Comparison of ENCODE assay signal across 9 cellular contexts in genomic region chr12:6768385-6769002, GRCh38. TPM values are rescaled to one million over a fixed set of nuclear protein-coding genes. Genes with fewer than 3 reads are reported as not detected.
DNase-seq lines count a peak whose midpoint lies in the region; ATAC-seq and TF ChIP-seq lines count a peak whose summit lies in the region.
"Had no signal": no experiment of that assay in that cellular context is flagged by ENCODE, and none has a peak within 500 bp of the region (broad histone marks: within the 10 kb centered on the region; RNA-seq: fewer than 3 reads in every experiment).

No MANE protein-coding gene starts in this region.

- peaks cover 64% of the 10 kb centered on the region for H3K4me1 Mint-ChIP-seq in activated naive CD4-positive, alpha-beta T cell treated with anti-CD3 and anti-CD28 coated beads, Interleukin-2, amount 10 ng/mL, durations not matched to agents 7 days and 5 days

- H3K4me3 ChIP-seq in liver (ENCODE audit: low read depth in 1 of 3, low read length in 3 of 3) (peak overlapping the region; percentile 84 to 97 (median 86)), transverse colon (peak overlapping the region in 3 of 4 donors; percentile 79 to 86 (median 84))

- peak overlapping the region; percentile 85 for H3K4me3 Mint-ChIP-seq in activated naive CD4-positive, alpha-beta T cell treated with anti-CD3 and anti-CD28 coated beads, Interleukin-2, amount 10 ng/mL, durations not matched to agents 7 days and 5 days

- CTCF ChIA-PET in activated naive CD4-positive, alpha-beta T cell treated with anti-CD3 and anti-CD28 coated beads, Interleukin-2, amount 10 ng/mL, durations not matched to agents 7 days and 5 days (lab: Charles Lee): interaction anchor here (2.5 to 5.8 kb wide), 3 partner anchors 10 to 21 kb away, joined by 7 to 63 read pairs (median 44); partner anchors contain the start of genes CD4 and MLF2

- H3K36me3 ChIP-seq in liver (ENCODE audit: control insufficient read depth in 4 of 4, insufficient read depth in 3 of 4, low read depth in 1 of 4, low read length in 3 of 4): peaks cover 0 to 6% (median 4%) of the 10 kb centered on the region in 4 donors
- no peaks in the 10 kb centered on the region for H3K36me3 ChIP-seq in transverse colon
- H3K36me3 ChIP-seq: SJCRH30 had no signal

- TF ChIP-seq CTCF in liver (IDR thresholded peaks at IDR 0.05; ENCODE audit: low read depth, low read length, missing input control) (no peak), transverse colon (IDR thresholded peaks at IDR 0.05) (no peak)

- peak overlapping the region in 1 of 2 donors; percentile 40 for H3K9ac ChIP-seq in liver (ENCODE audit: low read depth in 1 of 2, low read length in 2 of 2)

- H3K4me1 ChIP-seq in liver (ENCODE audit: control insufficient read depth in 4 of 4, insufficient read depth in 4 of 4, low read length in 3 of 4) (peaks cover 14 to 69% (median 44%) of the 10 kb centered on the region in 4 donors), transverse colon (peaks cover 18 to 85% (median 61%) of the 10 kb centered on the region in 4 donors)

- in situ Hi-C loops in transverse colon (cut with MboI; ENCODE audit: low pct_ligation_motif_present in 1 of 4, low pct_unique_long_range_greater_than_20kb in 1 of 4, low sequenced_read_pairs in 3 of 4): no loop called here

- intact Hi-C loops in transverse colon (cut with DNase I; ENCODE audit: low total_unique reads): no loop called here

- peaks cover 96% of the 10 kb centered on the region for H3K27me3 Mint-ChIP-seq in activated naive CD4-positive, alpha-beta T cell treated with anti-CD3 and anti-CD28 coated beads, Interleukin-2, amount 10 ng/mL, durations not matched to agents 7 days and 5 days

- ATAC-seq in activated naive CD4-positive, alpha-beta T cell treated with anti-CD3 and anti-CD28 coated beads, Interleukin-2, amount 50 U/mL, for 72 hours: no peak
- ATAC-seq in HG03378 (IDR thresholded peaks at IDR 0.05; ENCODE audit: unreplicated experiment): no peak

- H3K27ac ChIP-seq in liver (ENCODE audit: low read depth in 1 of 2, low read length in 2 of 2) (peak overlapping the region; percentile 88 to 93), transverse colon (peak overlapping the region; percentile 92 to 94 (median 93))
- H3K27ac ChIP-seq: SJCRH30 had no signal

- no peak for TF ChIP-seq EP300 in transverse colon (IDR thresholded peaks at IDR 0.05; ENCODE audit: low read depth)

- no peak for DNase-seq in activated naive CD4-positive, alpha-beta T cell treated with anti-CD3 and anti-CD28 coated beads, Interleukin-2, amount 10 ng/mL, durations not matched to agents 7 days and 5 days
- DNase-seq in activated naive CD4-positive, alpha-beta T cell treated with anti-CD3 and anti-CD28 coated beads, Interleukin-2, amount 50 U/mL, for 72 hours (ENCODE audit: low spot score in 2 of 2): no peak
- DNase-seq in astrocyte of the hippocampus (ENCODE audit: low read depth, low spot score) (peak; percentile 44), transverse colon (no peak), midbrain (lab: John Stamatoyannopoulos, UW) (no peak), NCI-H2227 treated with DMSO at 0.1 percent for 48 hours (lab: John Stamatoyannopoulos, UW) (no peak)

- peak overlapping the region; percentile 11 for H3K27ac Mint-ChIP-seq in activated naive CD4-positive, alpha-beta T cell treated with anti-CD3 and anti-CD28 coated beads, Interleukin-2, amount 10 ng/mL, durations not matched to agents 7 days and 5 days
- H3K27ac Mint-ChIP-seq in activated naive CD4-positive, alpha-beta T cell treated with anti-CD3 and anti-CD28 coated beads, Interleukin-2, amount 50 U/mL, for 72 hours: no peak overlapping the region

- H3K36me3 Mint-ChIP-seq in activated naive CD4-positive, alpha-beta T cell treated with anti-CD3 and anti-CD28 coated beads, Interleukin-2, amount 10 ng/mL, durations not matched to agents 7 days and 5 days: peaks cover 4% of the 10 kb centered on the region
- H3K36me3 Mint-ChIP-seq in activated naive CD4-positive, alpha-beta T cell treated with anti-CD3 and anti-CD28 coated beads, Interleukin-2, amount 50 U/mL, for 72 hours: peaks cover 21 to 38% of the 10 kb centered on the region in 2 donors

- no peak for TF ChIP-seq RAD21 in liver (IDR thresholded peaks at IDR 0.05)

- no peaks in the 10 kb centered on the region for H3K27me3 ChIP-seq in liver (ENCODE audit: control insufficient read depth in 4 of 4, insufficient read depth in 4 of 4, low read length in 3 of 4)
- no peaks in the 10 kb centered on the region for H3K27me3 ChIP-seq in transverse colon
- H3K27me3 ChIP-seq: SJCRH30 had no signal

- H3K9me3 ChIP-seq in liver (ENCODE audit: control insufficient read depth in 4 of 4, low read length in 3 of 4): no peaks in the 10 kb centered on the region
- no peaks in the 10 kb centered on the region for H3K9me3 ChIP-seq in transverse colon
- H3K9me3 ChIP-seq: SJCRH30 had no signal

- no peaks in the 10 kb centered on the region for H3K9me3 Mint-ChIP-seq in activated naive CD4-positive, alpha-beta T cell treated with anti-CD3 and anti-CD28 coated beads, Interleukin-2, amount 10 ng/mL, durations not matched to agents 7 days and 5 days
- no peaks in the 10 kb centered on the region for H3K9me3 Mint-ChIP-seq in activated naive CD4-positive, alpha-beta T cell treated with anti-CD3 and anti-CD28 coated beads, Interleukin-2, amount 50 U/mL, for 72 hours

- no peak for TF ChIP-seq POLR2A in transverse colon (IDR thresholded peaks at IDR 0.05)

- 29% methylated on average over 7 of the region's 7 CpGs for WGBS in liver
- 37 to 50% methylated on average over 5 to 7 of the region's 7 CpGs for WGBS in transverse colon (ENCODE audit: low coverage in 1 of 2), 2 donors

TF ChIP-seq in liver, 16 proteins besides CTCF, POLR2A, EP300 and RAD21 (continues in another document):
- TF ChIP-seq NR2F2 (IDR thresholded peaks at IDR 0.05): no peak
- TF ChIP-seq MAX (IDR thresholded peaks at IDR 0.05): no peak
- no peak for TF ChIP-seq RXRA (IDR thresholded peaks at IDR 0.05)
- TF ChIP-seq TAF1 (conservative IDR thresholded peaks at IDR 0.05): no peak
- TF ChIP-seq FOXA1 (IDR thresholded peaks at IDR 0.05): no peak
- no peak for TF ChIP-seq EGR1 (IDR thresholded peaks at IDR 0.05; ENCODE audit: low read depth in 2 of 2)
- no peak for TF ChIP-seq HNF4G (IDR thresholded peaks at IDR 0.05)
- TF ChIP-seq SP1 (IDR thresholded peaks at IDR 0.05): no peak
- TF ChIP-seq, protein P1, sequence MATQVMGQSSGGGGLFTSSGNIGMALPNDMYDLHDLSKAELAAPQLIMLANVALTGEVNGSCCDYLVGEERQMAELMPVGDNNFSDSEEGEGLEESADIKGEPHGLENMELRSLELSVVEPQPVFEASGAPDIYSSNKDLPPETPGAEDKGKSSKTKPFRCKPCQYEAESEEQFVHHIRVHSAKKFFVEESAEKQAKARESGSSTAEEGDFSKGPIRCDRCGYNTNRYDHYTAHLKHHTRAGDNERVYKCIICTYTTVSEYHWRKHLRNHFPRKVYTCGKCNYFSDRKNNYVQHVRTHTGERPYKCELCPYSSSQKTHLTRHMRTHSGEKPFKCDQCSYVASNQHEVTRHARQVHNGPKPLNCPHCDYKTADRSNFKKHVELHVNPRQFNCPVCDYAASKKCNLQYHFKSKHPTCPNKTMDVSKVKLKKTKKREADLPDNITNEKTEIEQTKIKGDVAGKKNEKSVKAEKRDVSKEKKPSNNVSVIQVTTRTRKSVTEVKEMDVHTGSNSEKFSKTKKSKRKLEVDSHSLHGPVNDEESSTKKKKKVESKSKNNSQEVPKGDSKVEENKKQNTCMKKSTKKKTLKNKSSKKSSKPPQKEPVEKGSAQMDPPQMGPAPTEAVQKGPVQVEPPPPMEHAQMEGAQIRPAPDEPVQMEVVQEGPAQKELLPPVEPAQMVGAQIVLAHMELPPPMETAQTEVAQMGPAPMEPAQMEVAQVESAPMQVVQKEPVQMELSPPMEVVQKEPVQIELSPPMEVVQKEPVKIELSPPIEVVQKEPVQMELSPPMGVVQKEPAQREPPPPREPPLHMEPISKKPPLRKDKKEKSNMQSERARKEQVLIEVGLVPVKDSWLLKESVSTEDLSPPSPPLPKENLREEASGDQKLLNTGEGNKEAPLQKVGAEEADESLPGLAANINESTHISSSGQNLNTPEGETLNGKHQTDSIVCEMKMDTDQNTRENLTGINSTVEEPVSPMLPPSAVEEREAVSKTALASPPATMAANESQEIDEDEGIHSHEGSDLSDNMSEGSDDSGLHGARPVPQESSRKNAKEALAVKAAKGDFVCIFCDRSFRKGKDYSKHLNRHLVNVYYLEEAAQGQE (IDR thresholded peaks at IDR 0.05): no peak
- no peak for TF ChIP-seq JUND (IDR thresholded peaks at IDR 0.05)
- TF ChIP-seq FOXA2 (IDR thresholded peaks at IDR 0.05): no peak
- no peak for TF ChIP-seq YY1 (IDR thresholded peaks at IDR 0.05)

RNA-seq across cellular contexts. Expression of gene PTMS, which starts 2.3 kb away (rescaled TPM):
- total RNA-seq in activated naive CD4-positive, alpha-beta T cell treated with anti-CD3 and anti-CD28 coated beads, Interleukin-2, amount 50 U/mL, for 72 hours: 100 to 1,000 TPM in 1 of 2 donors, 10 to 100 TPM in 1; 76.0 to 163 TPM
- 100 to 1,000 TPM in 1 of 2 donors, 10 to 100 TPM in 1; 26.3 to 106 TPM for total RNA-seq in liver
- polyA plus RNA-seq in liver: 100 to 1,000 TPM; 103 to 261 TPM
- 100 to 1,000 TPM in 1 of 4 donors, 10 to 100 TPM in 3; 64.0 to 124 (median 83.9) TPM for total RNA-seq in transverse colon

RNA-seq across cellular contexts. Expression of gene LAG3, which starts 3.8 kb away (rescaled TPM):
- 100 to 1,000 TPM in 1 of 2 donors, 10 to 100 TPM in 1; 71.3 to 117 TPM for total RNA-seq in activated naive CD4-positive, alpha-beta T cell treated with anti-CD3 and anti-CD28 coated beads, Interleukin-2, amount 50 U/mL, for 72 hours
- total RNA-seq in liver: under 1 TPM; 0.14 to 0.42 TPM
- polyA plus RNA-seq in liver: 1 to 10 TPM in 1 of 2 donors, under 1 TPM in 1; 0.53 to 1.2 TPM
- total RNA-seq in transverse colon: 1 to 10 TPM in 1 of 4 donors, under 1 TPM in 1, not detected in 2; 0.68 to 1.4 TPM

RNA-seq across cellular contexts. Expression of gene MLF2, which starts 15.6 kb away (rescaled TPM):
- 100 to 1,000 TPM; 149 to 275 TPM for total RNA-seq in activated naive CD4-positive, alpha-beta T cell treated with anti-CD3 and anti-CD28 coated beads, Interleukin-2, amount 50 U/mL, for 72 hours
- total RNA-seq in liver (100 to 1,000 TPM in 1 of 2 donors, 10 to 100 TPM in 1; 59.6 to 131 TPM), transverse colon (100 to 1,000 TPM; 100 to 360 (median 164) TPM)
- 100 to 1,000 TPM; 194 to 235 TPM for polyA plus RNA-seq in liver

RNA-seq across cellular contexts. Expression of gene CD4, which starts 20.8 kb away (rescaled TPM):
- total RNA-seq in activated naive CD4-positive, alpha-beta T cell treated with anti-CD3 and anti-CD28 coated beads, Interleukin-2, amount 50 U/mL, for 72 hours: 100 to 1,000 TPM; 165 to 244 TPM
- total RNA-seq in liver: 10 to 100 TPM; 22.5 to 44.8 TPM
- polyA plus RNA-seq in liver: 10 to 100 TPM; 15.9 to 41.5 TPM
- total RNA-seq in transverse colon: 1 to 10 TPM in 3 of 4 donors, under 1 TPM in 1; 1.00 to 7.9 (median 2.8) TPM
- total RNA-seq: SJCRH30 had no signal

RNA-seq across cellular contexts. Expression of gene COPS7A, which starts 44.6 kb away (rescaled TPM):
- 10 to 100 TPM; 34.2 to 42.9 TPM for total RNA-seq in activated naive CD4-positive, alpha-beta T cell treated with anti-CD3 and anti-CD28 coated beads, Interleukin-2, amount 50 U/mL, for 72 hours
- total RNA-seq in liver (10 to 100 TPM; 26.0 to 31.3 TPM), transverse colon (10 to 100 TPM; 13.1 to 44.9 (median 36.9) TPM)
- 10 to 100 TPM; 33.5 to 37.7 TPM for polyA plus RNA-seq in liver

Comparison
In these comparisons a context has a peak if more than half of its experiments do, and no peak if none do; other contexts are left out.
1. RNA of gene LAG3, which starts 3.8 kb away (total RNA-seq): 71.3 to 117 TPM in activated naive CD4-positive, alpha-beta T cell treated with anti-CD3 and anti-CD28 coated beads, Interleukin-2, amount 50 U/mL, for 72 hours; 0.68 to 1.4 TPM in transverse colon and 0.14 to 0.42 TPM in liver; every median in the first group is over 10 times any median in the second.